36 cellular contexts compared by ENCODE assay signal in the genomic region with DNA sequence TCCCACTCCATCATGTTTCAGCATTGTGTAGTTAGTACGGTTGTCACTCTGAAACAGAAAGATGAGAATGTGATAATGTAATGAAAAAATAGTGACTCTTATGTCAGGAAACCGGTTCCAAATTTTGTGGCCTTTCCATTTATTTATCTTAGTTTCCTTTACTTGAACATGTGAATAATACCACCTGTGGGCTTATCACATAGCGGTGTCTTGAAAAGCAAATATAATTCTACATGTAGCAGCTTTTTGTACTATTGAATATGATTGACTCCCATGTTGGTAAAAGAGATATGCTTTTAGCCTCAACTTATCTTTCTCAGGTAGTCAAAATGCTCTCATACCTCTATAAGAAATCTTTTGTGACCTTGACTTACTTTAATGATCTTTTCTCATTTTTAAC. TPM values are rescaled to one million over a fixed set of nuclear protein-coding genes. Genes with fewer than 3 reads are reported as not detected.
DNase-seq lines count a peak whose midpoint lies in the region; ATAC-seq, FAIRE-seq and TF ChIP-seq lines count a peak whose summit lies in the region.
"Had no signal": no experiment of that assay in that cellular context is flagged by ENCODE, and none has a peak within 500 bp of the region (broad histone marks: within the 10 kb centered on the region; RNA-seq: fewer than 3 reads in every experiment).

No MANE protein-coding gene starts in this region.

- peaks cover 7% of the 10 kb centered on the region for H3K9me3 Mint-ChIP-seq in astrocyte (ENCODE audit: unreplicated experiment)
- H3K9me3 Mint-ChIP-seq in activated T-cell treated with anti-CD3 and anti-CD28 coated beads, Interleukin-2, amount 50 U/mL, for 24 hours, result no peaks in the 10 kb centered on the region
- H3K9me3 Mint-ChIP-seq: CD14-positive monocyte; CD4-positive, alpha-beta T cell; CD4-positive, CD25-positive, alpha-beta regulatory T cell; CD8-positive, alpha-beta memory T cell; CD8-positive, alpha-beta T cell had no signal

- FAIRE-seq in astrocyte (lab: Jason Lieb, UNC) (peak; percentile 26), pancreas (lab: Jason Lieb, UNC) (no peak)
- FAIRE-seq: A204.1, A549, D721Med had no signal

- H3K9me3 ChIP-seq in astrocyte (ENCODE audit: insufficient read depth, low read depth, low read length) (peaks cover 4% of the 10 kb centered on the region), body of pancreas (no peaks in the 10 kb centered on the region), pancreas (no peaks in the 10 kb centered on the region)
- H3K9me3 ChIP-seq: A549, BE2C, BLaER1, Caco-2 had no signal

- H3K27me3 ChIP-seq in astrocyte (ENCODE audit: insufficient read depth, low read length) (no peaks in the 10 kb centered on the region), body of pancreas (no peaks in the 10 kb centered on the region), pancreas (no peaks in the 10 kb centered on the region)
- H3K27me3 ChIP-seq: BE2C; BLaER1; BLaER1 treated with 17β-estradiol and CSF1 and Interleukin-3, amounts not matched to agents 10 nM and 100 nM had no signal

- H3K4me2 ChIP-seq in astrocyte (ENCODE audit: low read length), result no peak overlapping the region
- H3K4me2 ChIP-seq: A549; BLaER1; BLaER1 treated with 17β-estradiol and CSF1 and Interleukin-3, amounts not matched to agents 10 nM and 100 nM had no signal

- no peak for DNase-seq in astrocyte (ENCODE audit: low read depth)
- DNase-seq in body of pancreas, result no peak
- no peak for DNase-seq in pancreas
- DNase-seq in mucosa of gallbladder (ENCODE audit: low spot score), result no peak
- DNase-seq in activated T-cell treated with anti-CD3 and anti-CD28 coated beads, Interleukin-2, amount 50 U/mL, for 24 hours, result no peak
- DNase-seq: 8988T; ACHN; AML-193; BE2C; C1 segment of cervical spinal cord; Caco-2; Calu3; CD4-positive, alpha-beta memory T cell; CD4-positive, alpha-beta T cell; CD4-positive, CD25-positive, alpha-beta regulatory T cell; CD8-positive, alpha-beta memory T cell; CD8-positive, alpha-beta T cell; COR-L47; DMS 273 treated with DMSO at 0.1 percent for 48 hours; DMS153; DMS53; DMS79; DMS79 treated with DMSO at 0.1 percent for 48 hours; DND-41; EL had no signal

- H3K36me3 ChIP-seq in astrocyte (ENCODE audit: insufficient read depth, low read length) (no peaks in the 10 kb centered on the region), body of pancreas (replicated peaks in 1 of 2; ENCODE audit: insufficient read depth in 1 of 2, low read depth in 2 of 2) (no peaks in the 10 kb centered on the region), pancreas (no peaks in the 10 kb centered on the region)
- H3K36me3 ChIP-seq: BE2C; BLaER1; BLaER1 treated with 17β-estradiol and CSF1 and Interleukin-3, amounts not matched to agents 10 nM and 100 nM had no signal

- peaks cover 50% of the 10 kb centered on the region for H3K27me3 Mint-ChIP-seq in astrocyte (ENCODE audit: low read depth, unreplicated experiment)
- peaks cover 33% of the 10 kb centered on the region for H3K27me3 Mint-ChIP-seq in activated T-cell treated with anti-CD3 and anti-CD28 coated beads, Interleukin-2, amount 50 U/mL, for 24 hours

- ATAC-seq in body of pancreas, result peak; percentile 72
- peak; percentile 64 to 87 (median 76) for ATAC-seq in pancreas
- no peak for ATAC-seq in GM18861 (IDR thresholded peaks at IDR 0.05; ENCODE audit: unreplicated experiment)
- ATAC-seq: A549; CD8-positive, alpha-beta T cell had no signal

- no peaks in the 10 kb centered on the region for H3K79me2 ChIP-seq in astrocyte (ENCODE audit: insufficient read depth, low read length)

- H3K4me1 ChIP-seq in astrocyte (ENCODE audit: insufficient read depth, low read length), result peaks cover 13% of the 10 kb centered on the region
- peaks cover 24% of the 10 kb centered on the region for H3K4me1 ChIP-seq in body of pancreas
- peaks cover 0 to 7% (median 0%) of the 10 kb centered on the region in 3 donors for H3K4me1 ChIP-seq in pancreas
- H3K4me1 ChIP-seq: A549, BE2C, BLaER1, Caco-2 had no signal

- TF ChIP-seq POLR2A in body of pancreas (IDR thresholded peaks at IDR 0.05), result no peak

- no peak overlapping the region for H3K27ac Mint-ChIP-seq in astrocyte (ENCODE audit: unreplicated experiment)
- H3K27ac Mint-ChIP-seq in activated T-cell treated with anti-CD3 and anti-CD28 coated beads, Interleukin-2, amount 50 U/mL, for 24 hours, result no peak overlapping the region
- H3K27ac Mint-ChIP-seq: B cell; CD14-positive monocyte; CD4-positive, alpha-beta memory T cell; CD4-positive, alpha-beta T cell; CD4-positive, CD25-positive, alpha-beta regulatory T cell; CD8-positive, alpha-beta T cell had no signal

- H2AFZ ChIP-seq in astrocyte (ENCODE audit: low read depth, low read length), result no peak overlapping the region

- peaks cover 5% of the 10 kb centered on the region for H3K36me3 Mint-ChIP-seq in astrocyte (ENCODE audit: low read depth, unreplicated experiment)
- H3K36me3 Mint-ChIP-seq in activated T-cell treated with anti-CD3 and anti-CD28 coated beads, Interleukin-2, amount 50 U/mL, for 24 hours (ENCODE audit: low read depth), result no peaks in the 10 kb centered on the region
- H3K36me3 Mint-ChIP-seq: CD4-positive, alpha-beta memory T cell; CD4-positive, CD25-positive, alpha-beta regulatory T cell; CD8-positive, alpha-beta memory T cell; CD8-positive, alpha-beta T cell had no signal

- no peaks in the 10 kb centered on the region for H4K20me1 ChIP-seq in astrocyte (ENCODE audit: insufficient read depth, low read length)
- H4K20me1 ChIP-seq: BLaER1; BLaER1 treated with 17β-estradiol and CSF1 and Interleukin-3, amounts not matched to agents 10 nM and 100 nM had no signal

- peaks cover 6% of the 10 kb centered on the region for H3K4me1 Mint-ChIP-seq in astrocyte (ENCODE audit: low read depth, unreplicated experiment)
- H3K4me1 Mint-ChIP-seq in activated T-cell treated with anti-CD3 and anti-CD28 coated beads, Interleukin-2, amount 50 U/mL, for 24 hours (ENCODE audit: low read depth), result no peaks in the 10 kb centered on the region
- H3K4me1 Mint-ChIP-seq: B cell; CD8-positive, alpha-beta memory T cell had no signal

- H3K27ac ChIP-seq in astrocyte (ENCODE audit: low read depth, low read length) (no peak overlapping the region), body of pancreas (peak overlapping the region in 1 of 4 donors; percentile 16), pancreas (no peak overlapping the region)
- H3K27ac ChIP-seq: 22Rv1; A549; BLaER1; BLaER1 treated with 17β-estradiol and CSF1 and Interleukin-3, amounts not matched to agents 10 nM and 100 nM; C4-2B had no signal

- no peak overlapping the region for H3K9ac ChIP-seq in astrocyte (ENCODE audit: low read length)
- H3K9ac ChIP-seq: BLaER1; BLaER1 treated with 17β-estradiol and CSF1 and Interleukin-3, amounts not matched to agents 10 nM and 100 nM had no signal

- H3K4me3 Mint-ChIP-seq in astrocyte (ENCODE audit: unreplicated experiment), result no peak overlapping the region
- H3K4me3 Mint-ChIP-seq in activated T-cell treated with anti-CD3 and anti-CD28 coated beads, Interleukin-2, amount 50 U/mL, for 24 hours, result no peak overlapping the region
- H3K4me3 Mint-ChIP-seq: B cell; CD14-positive monocyte; CD4-positive, alpha-beta memory T cell; CD4-positive, alpha-beta T cell; CD4-positive, CD25-positive, alpha-beta regulatory T cell; CD8-positive, alpha-beta memory T cell; CD8-positive, alpha-beta T cell had no signal

- no peak overlapping the region for H3K4me3 ChIP-seq in astrocyte (ENCODE audit: insufficient read depth, low read depth, low read length)
- no peak overlapping the region for H3K4me3 ChIP-seq in body of pancreas
- H3K4me3 ChIP-seq in pancreas, result no peak overlapping the region
- H3K4me3 ChIP-seq: A549; BLaER1; BLaER1 treated with 17β-estradiol and CSF1 and Interleukin-3, amounts not matched to agents 10 nM and 100 nM had no signal

- no peak for TF ChIP-seq CTCF in astrocyte (IDR thresholded peaks at IDR 0.05; ENCODE audit: insufficient read depth, low read depth, low read length)
- TF ChIP-seq CTCF in body of pancreas (IDR thresholded peaks at IDR 0.05), result no peak
- TF ChIP-seq CTCF in pancreas (IDR thresholded peaks at IDR 0.05), result no peak

- WGBS in body of pancreas, 2 donors, result 37 to 40% methylated on average over 3 of the region's 3 CpGs
- 45 to 48% methylated on average over 3 of the region's 3 CpGs for WGBS in pancreas, 2 donors

- intact Hi-C loops in body of pancreas (cut with DNase I) (no loop called here), pancreas (cut with DNase I) (no loop called here)

RNA-seq across cellular contexts. Expression of a gene that starts 12.0 kb away (rescaled TPM):
- total RNA-seq in astrocyte (0.19 and 0.25 TPM in 2 replicates), body of pancreas (1 to 10 TPM; 2.6 to 5.9 TPM), pancreas (1 to 10 TPM in 1 of 6 donors, under 1 TPM in 5; 0.14 to 1.5 (median 0.60) TPM), mucosa of gallbladder (4.1 TPM)
- polyA plus RNA-seq in pancreas, result under 1 TPM; 0.28 to 0.49 TPM
- total RNA-seq: Caco-2 had no signal

RNA-seq across cellular contexts. Expression of a gene that starts 57.2 kb away (rescaled TPM):
- total RNA-seq in astrocyte (2.1 and 2.4 TPM in 2 replicates), body of pancreas (not detected), pancreas (not detected), mucosa of gallbladder (0.12 TPM)
- not detected for polyA plus RNA-seq in pancreas
- total RNA-seq: A673; B cell; Caco-2; CD4-positive, CD25-positive, alpha-beta regulatory T cell; CD8-positive, alpha-beta memory T cell had no signal
- polyA plus RNA-seq: CD14-positive monocyte; CD4-positive, alpha-beta memory T cell; CD4-positive, CD25-positive, alpha-beta regulatory T cell; CD8-positive, alpha-beta memory T cell had no signal
